Comparison of ENCODE assay signal across 24 cellular contexts in genomic region chr19:47767349-47767748, GRCh38. TPM values are rescaled to one million over a fixed set of nuclear protein-coding genes. Genes with fewer than 3 reads are reported as not detected.
A peak's percentile ranks its signal among the peaks of the same experiment; 100 is the strongest.
DNase-seq lines count a peak whose midpoint lies in the region; ATAC-seq, FAIRE-seq and TF ChIP-seq lines count a peak whose summit lies in the region.
"Had no signal": no experiment of that assay in that cellular context is flagged by ENCODE, and none has a peak within 500 bp of the region (broad histone marks: within the 10 kb centered on the region; RNA-seq: fewer than 3 reads in every experiment).

No MANE protein-coding gene starts in this region.

- CTCF ChIA-PET in K562 (lab: Yijun Ruan, JAX; ENCODE audit: low intra/inter-chr PET ratio), result interaction anchor here (0.7 kb wide), 1 partner anchor 22 kb away, joined by 3 read pairs; no protein-coding TSS in a partner anchor
- CTCF ChIA-PET in CD8-positive, alpha-beta memory T cell (lab: Charles Lee), result interaction anchor here (1.0 to 1.6 kb wide), 3 partner anchors 13 to 23 kb away, joined by 3 to 7 read pairs (median 3); no protein-coding TSS in a partner anchor

- no peak overlapping the region for H2AFZ ChIP-seq in K562 (ENCODE audit: low read depth, low read length)

- no peaks in the 10 kb centered on the region for H3K36me3 Mint-ChIP-seq in CD8-positive, alpha-beta memory T cell
- H3K36me3 Mint-ChIP-seq: CD14-positive monocyte; CD4-positive, alpha-beta memory T cell had no signal

- no TSS peak for BruUV-seq in K562 (replicated peaks; lab: Mats Ljungman, UMichigan)

- intact Hi-C loops in Right ventricle myocardium inferior (cut with DNase I) (no loop called here), heart left ventricle (cut with DNase I) (loop anchor here in 6 of 10 donors (2.0 to 10.0 kb wide), 2 partner anchors 21 to 97 kb away; no protein-coding TSS in a partner anchor), K562 (cut with micrococcal nuclease) (no loop called here)

- H3K27ac ChIP-seq in heart left ventricle (no peak overlapping the region), K562 (ENCODE audit: extremely low read depth, low read depth, low read length) (no peak overlapping the region)
- H3K27ac ChIP-seq in CD8-positive, alpha-beta memory T cell (ENCODE audit: low read depth, low read length), result no peak overlapping the region
- H3K27ac ChIP-seq: BLaER1 had no signal

- H3K27me3 Mint-ChIP-seq in CD8-positive, alpha-beta memory T cell, result peaks cover 0 to 1% of the 10 kb centered on the region in 2 donors
- H3K27me3 Mint-ChIP-seq: CD4-positive, alpha-beta memory T cell had no signal

- no peak overlapping the region for H3K4me2 ChIP-seq in K562 (ENCODE audit: insufficient read depth, low read length)
- H3K4me2 ChIP-seq: BLaER1 had no signal

- no peaks in the 10 kb centered on the region for H3K36me3 ChIP-seq in heart left ventricle
- no peaks in the 10 kb centered on the region for H3K36me3 ChIP-seq in K562 (ENCODE audit: control insufficient read depth, insufficient read depth, low read length)
- H3K36me3 ChIP-seq in CD8-positive, alpha-beta memory T cell (ENCODE audit: insufficient read depth, low read length), result no peaks in the 10 kb centered on the region
- H3K36me3 ChIP-seq: BE2C, BLaER1 had no signal

- peaks cover 0 to 18% (median 3%) of the 10 kb centered on the region in 12 donors for H3K4me1 ChIP-seq in heart left ventricle
- peaks cover 5 to 25% of the 10 kb centered on the region in 2 experiments; a peak in 3 of 5 replicates for H3K4me1 ChIP-seq in K562 (replicated peaks in 1 of 2; ENCODE audit: control insufficient read depth in 2 of 2, insufficient read depth in 2 of 2, low read length in 2 of 2)
- H3K4me1 ChIP-seq in CD8-positive, alpha-beta memory T cell (ENCODE audit: insufficient read depth, low read length), result no peaks in the 10 kb centered on the region
- H3K4me1 ChIP-seq: BE2C, Caco-2 had no signal

- H3K79me2 ChIP-seq in K562 (ENCODE audit: control insufficient read depth, insufficient read depth, low read length), result no peaks in the 10 kb centered on the region

- TF ChIP-seq POLR2A in heart left ventricle (IDR thresholded peaks at IDR 0.05) (no peak), K562 (conservative IDR thresholded peaks at IDR 0.05) (no peak)

- no peak for ATAC-seq in Right ventricle myocardium inferior
- no peak for ATAC-seq in heart left ventricle
- no peak for ATAC-seq in K562

- peaks cover 2% of the 10 kb centered on the region; the same call in 1 of the 2 replicates for H4K20me1 ChIP-seq in K562 (replicated peaks; ENCODE audit: control insufficient read depth, insufficient read depth, low read length)

- POLR2A ChIA-PET in K562 (lab: Yijun Ruan, JAX), result interaction anchor here (0.7 to 2.5 kb wide), 4 partner anchors 8 to 31 kb away, joined by 3 to 15 read pairs (median 6); no protein-coding TSS in a partner anchor
- POLR2A ChIA-PET in CD8-positive, alpha-beta memory T cell (lab: Charles Lee), result interaction anchor here (1.0 kb wide), 1 partner anchor 11 kb away, joined by 7 read pairs; the partner anchor contains the start of gene SELENOW

- DNase-seq in Right ventricle myocardium inferior (ENCODE audit: missing footprints) (peak; percentile 6), heart left ventricle (no peak), K562 (ENCODE audit: extremely low read depth in 1 of 4, low spot score in 3 of 4) (no peak), NCI-H1048 (lab: John Stamatoyannopoulos, UW) (no peak)
- no peak for DNase-seq in CD8-positive, alpha-beta memory T cell
- DNase-seq: 8988T; ACHN; BE2C; C1 segment of cervical spinal cord; Caco-2; Calu3; CD4-positive, alpha-beta memory T cell; CD4-positive, CD25-positive, alpha-beta regulatory T cell; DMS79 treated with DMSO at 0.1 percent for 48 hours; GF-D8 had no signal

- in situ Hi-C loops in K562 (cut with MboI), result no loop called here

- H3K9me3 Mint-ChIP-seq in CD8-positive, alpha-beta memory T cell, result no peaks in the 10 kb centered on the region
- H3K9me3 Mint-ChIP-seq: CD14-positive monocyte; CD4-positive, CD25-positive, alpha-beta regulatory T cell had no signal

- TF ChIP-seq EP300 in K562 (IDR thresholded peaks at IDR 0.05; ENCODE audit: low read length), result no peak

- H3K4me3 ChIP-seq in heart left ventricle (no peak overlapping the region), K562 (no peak overlapping the region)
- H3K4me3 ChIP-seq in CD8-positive, alpha-beta memory T cell (ENCODE audit: low read length), result no peak overlapping the region
- H3K4me3 ChIP-seq: BLaER1 had no signal

- WGBS in heart left ventricle, 4 donors, result 44 to 90% (median 84%) methylated on average over 2 of the region's 2 CpGs
- WGBS in K562 (ENCODE audit: insufficient coverage, low coverage, missing lambda C conversion rate), result 14% methylated on average over 2 of the region's 2 CpGs

- no peak overlapping the region for H3K9ac ChIP-seq in K562 (ENCODE audit: insufficient read depth in 1 of 2, low read depth in 2 of 2, low read length in 2 of 2)
- H3K9ac ChIP-seq: BLaER1 had no signal

- H3K9me1 ChIP-seq in K562 (ENCODE audit: control insufficient read depth, insufficient read depth, low read length), result no peaks in the 10 kb centered on the region

- no peak for FAIRE-seq in K562 (lab: Jason Lieb, UNC)
- FAIRE-seq: A204.1, D721Med, G401.6, GM12891, GM19239 had no signal

- no peak overlapping the region for H3K4me3 Mint-ChIP-seq in CD8-positive, alpha-beta memory T cell
- H3K4me3 Mint-ChIP-seq: CD14-positive monocyte; CD4-positive, alpha-beta memory T cell; CD4-positive, CD25-positive, alpha-beta regulatory T cell had no signal

- no peak for TF ChIP-seq CTCF in heart left ventricle (IDR thresholded peaks at IDR 0.05)
- TF ChIP-seq CTCF in K562 (IDR thresholded peaks at IDR 0.05 in 2 of 3, conservative IDR thresholded peaks at IDR 0.05 in 1 of 3; ENCODE audit: insufficient read depth in 2 of 3, low read depth in 1 of 3, low read length in 3 of 3), result no peak

- H3K27me3 ChIP-seq in heart left ventricle (no peaks in the 10 kb centered on the region), K562 (ENCODE audit: control insufficient read depth in 2 of 2, insufficient read depth in 2 of 2, low read length in 2 of 2) (no peaks in the 10 kb centered on the region)
- no peaks in the 10 kb centered on the region for H3K27me3 ChIP-seq in CD8-positive, alpha-beta memory T cell (ENCODE audit: insufficient read depth, low read length, poor library complexity, severe bottlenecking)
- H3K27me3 ChIP-seq: BE2C, BLaER1 had no signal

- H3K9me3 ChIP-seq in heart left ventricle (no peaks in the 10 kb centered on the region), K562 (replicated peaks; ENCODE audit: control insufficient read depth, insufficient read depth, low read depth, low read length) (no peaks in the 10 kb centered on the region)
- H3K9me3 ChIP-seq in CD8-positive, alpha-beta memory T cell (ENCODE audit: low read length), result no peaks in the 10 kb centered on the region
- H3K9me3 ChIP-seq: BE2C, BLaER1, Caco-2 had no signal

- H3K27ac Mint-ChIP-seq in CD8-positive, alpha-beta memory T cell, result no peak overlapping the region

- TF ChIP-seq RAD21 in K562 (CRISPR knock-in tag; conservative IDR thresholded peaks at IDR 0.05 in 1 of 2, IDR thresholded peaks at IDR 0.05 in 1 of 2), result no peak

- peaks cover 3 to 6% (median 4%) of the 10 kb centered on the region in 3 donors for H3K4me1 Mint-ChIP-seq in CD8-positive, alpha-beta memory T cell
- H3K4me1 Mint-ChIP-seq: CD14-positive monocyte had no signal

RNA-seq across cellular contexts. Expression of gene SELENOW, which starts 11.2 kb away (rescaled TPM):
- total RNA-seq in Right ventricle myocardium inferior, result 1,425 TPM
- 1,000 to 10,000 TPM in 5 of 9 donors, 100 to 1,000 TPM in 4; 790 to 2,748 (median 1,081) TPM for total RNA-seq in heart left ventricle
- polyA plus RNA-seq in heart left ventricle, result 1,000 to 10,000 TPM in 1 of 2 donors, 100 to 1,000 TPM in 1; 647 to 2,041 TPM
- 41.1 and 91.2 TPM in 2 replicates for total RNA-seq in K562 (2011; cell fraction: chromatin; rRNA removed; ENCODE audit: low replicate concordance)
- total RNA-seq in K562 (2011; cell fraction: nucleolus; rRNA removed), result 75.2 and 79.4 TPM in 2 replicates
- 97.1 and 146 TPM in 2 replicates for total RNA-seq in K562 (2011; cell fraction: nucleoplasm; rRNA removed)
- total RNA-seq in K562 (2014; rRNA removed), result 191 and 212 TPM in 2 replicates
- 78.3 and 95.2 TPM in 2 replicates for total RNA-seq in K562 (2014; rRNA removed; fragmentation: Illumina TruSeq; extraction: Trizol)
- 168 and 181 TPM in 2 replicates for total RNA-seq in K562 (2015; rRNA removed; fragmentation: Illumina TruSeq; extraction: Trizol)
- total RNA-seq in K562 (2021), result 91.9 and 103 TPM in 2 replicates
- polyA plus RNA-seq in K562 (2011; rRNA removed), result 118 and 125 TPM in 2 replicates
- polyA plus RNA-seq in K562 (2011; cell fraction: cytosol; rRNA removed), result 146 and 188 TPM in 2 replicates
- 94.7 and 118 TPM in 2 replicates for polyA plus RNA-seq in K562 (2011; cell fraction: nucleus; rRNA removed)
- 63.8 and 102 TPM in 2 replicates for polyA plus RNA-seq in K562 (2012)
- 117 and 153 TPM in 2 replicates for polyA plus RNA-seq in K562 (2014; fragmentation: Illumina TruSeq; extraction: Trizol)
- 100 to 1,000 TPM; 268 to 279 TPM for polyA plus RNA-seq in K562 (2014; fragmentation: Nextera tagmentation; extraction: Ambion mirVana)
- 156 and 183 TPM in 2 replicates for polyA plus RNA-seq in K562 (2014; rRNA removed)
- polyA minus RNA-seq in K562 (2011; rRNA and poly(A)+ RNA removed), result 20.4 and 23.9 TPM in 2 replicates
- 24.2 and 24.3 TPM in 2 replicates for polyA minus RNA-seq in K562 (2011; cell fraction: cytosol; rRNA and poly(A)+ RNA removed)
- polyA minus RNA-seq in K562 (2011; cell fraction: nucleus; rRNA and poly(A)+ RNA removed), result 17.6 and 19.3 TPM in 2 replicates
- total RNA-seq in CD8-positive, alpha-beta memory T cell, result 100 to 1,000 TPM; 116 to 122 TPM
- polyA plus RNA-seq in CD8-positive, alpha-beta memory T cell, result 334 TPM

RNA-seq across cellular contexts. Expression of gene NOP53, which starts 22.0 kb away (rescaled TPM):
- total RNA-seq in Right ventricle myocardium inferior (172 TPM), heart left ventricle (100 to 1,000 TPM; 132 to 206 (median 171) TPM), K562 (2014; rRNA removed) (254 and 304 TPM in 2 replicates), K562 (2014; rRNA removed; fragmentation: Illumina TruSeq; extraction: Trizol) (97.1 and 111 TPM in 2 replicates), K562 (2015; rRNA removed; fragmentation: Illumina TruSeq; extraction: Trizol) (139 and 145 TPM in 2 replicates), K562 (2021) (207 and 231 TPM in 2 replicates)
- polyA plus RNA-seq in heart left ventricle (100 to 1,000 TPM; 242 to 259 TPM), K562 (2011; rRNA removed) (146 and 189 TPM in 2 replicates), K562 (2014; fragmentation: Illumina TruSeq; extraction: Trizol) (113 and 268 TPM in 2 replicates), K562 (2014; fragmentation: Nextera tagmentation; extraction: Ambion mirVana) (1 to 10 TPM; 6.5 to 7.0 TPM), K562 (2014; rRNA removed) (257 and 274 TPM in 2 replicates)
- 71.9 and 141 TPM in 2 replicates for total RNA-seq in K562 (2011; cell fraction: chromatin; rRNA removed; ENCODE audit: low replicate concordance)
- total RNA-seq in K562 (2011; cell fraction: nucleolus; rRNA removed), result 125 and 129 TPM in 2 replicates
- 105 and 135 TPM in 2 replicates for total RNA-seq in K562 (2011; cell fraction: nucleoplasm; rRNA removed)
- polyA plus RNA-seq in K562 (2011; cell fraction: cytosol; rRNA removed), result 121 and 183 TPM in 2 replicates
- 86.3 and 109 TPM in 2 replicates for polyA plus RNA-seq in K562 (2011; cell fraction: nucleus; rRNA removed)
- 423 and 620 TPM in 2 replicates for polyA plus RNA-seq in K562 (2012)
- polyA minus RNA-seq in K562 (2011; rRNA and poly(A)+ RNA removed), result 48.0 and 49.6 TPM in 2 replicates
- 107 and 130 TPM in 2 replicates for polyA minus RNA-seq in K562 (2011; cell fraction: cytosol; rRNA and poly(A)+ RNA removed)
- 35.7 and 49.4 TPM in 2 replicates for polyA minus RNA-seq in K562 (2011; cell fraction: nucleus; rRNA and poly(A)+ RNA removed)
- 100 to 1,000 TPM; 236 to 243 TPM for total RNA-seq in CD8-positive, alpha-beta memory T cell
- polyA plus RNA-seq in CD8-positive, alpha-beta memory T cell, result 196 TPM

RNA-seq across cellular contexts. Expression of gene TPRX1, which starts 37.0 kb away (rescaled TPM):
- total RNA-seq in Right ventricle myocardium inferior (not detected), heart left ventricle (not detected), K562 (2014; rRNA removed) (not detected in 2 replicates), K562 (2014; rRNA removed; fragmentation: Illumina TruSeq; extraction: Trizol) (not detected in 2 replicates), K562 (2015; rRNA removed; fragmentation: Illumina TruSeq; extraction: Trizol) (not detected in 2 replicates), K562 (2021) (not detected in 2 replicates)
- polyA plus RNA-seq in heart left ventricle (not detected), K562 (2011; rRNA removed) (not detected in 2 replicates), K562 (2014; fragmentation: Illumina TruSeq; extraction: Trizol) (not detected in 2 replicates), K562 (2014; fragmentation: Nextera tagmentation; extraction: Ambion mirVana) (not detected), K562 (2014; rRNA removed) (not detected in 2 replicates)
- not detected in 2 replicates for total RNA-seq in K562 (2011; cell fraction: chromatin; rRNA removed; ENCODE audit: low replicate concordance)
- total RNA-seq in K562 (2011; cell fraction: nucleolus; rRNA removed), result not detected in 2 replicates
- not detected in 2 replicates for total RNA-seq in K562 (2011; cell fraction: nucleoplasm; rRNA removed)
- polyA plus RNA-seq in K562 (2011; cell fraction: cytosol; rRNA removed), result not detected in 2 replicates
- not detected in 2 replicates for polyA plus RNA-seq in K562 (2011; cell fraction: nucleus; rRNA removed)
- polyA plus RNA-seq in K562 (2012), result not detected in 2 replicates
- not detected in 2 replicates for polyA minus RNA-seq in K562 (2011; rRNA and poly(A)+ RNA removed)
- not detected in 2 replicates for polyA minus RNA-seq in K562 (2011; cell fraction: cytosol; rRNA and poly(A)+ RNA removed)
- not detected in 2 replicates for polyA minus RNA-seq in K562 (2011; cell fraction: nucleus; rRNA and poly(A)+ RNA removed)
- not detected for total RNA-seq in CD8-positive, alpha-beta memory T cell
- polyA plus RNA-seq in CD8-positive, alpha-beta memory T cell, result not detected
- total RNA-seq: A673; Caco-2; Calu3; CD4-positive, alpha-beta memory T cell; CD4-positive, CD25-positive, alpha-beta regulatory T cell had no signal
- polyA plus RNA-seq: AG04450; CD14-positive monocyte; CD4-positive, alpha-beta memory T cell; CD4-positive, CD25-positive, alpha-beta regulatory T cell had no signal

RNA-seq across cellular contexts. Expression of gene EHD2, which starts 54.1 kb away (rescaled TPM):
- total RNA-seq in Right ventricle myocardium inferior (60.5 TPM), heart left ventricle (100 to 1,000 TPM in 1 of 9 donors, 10 to 100 TPM in 8; 39.9 to 133 (median 45.1) TPM), K562 (2014; rRNA removed) (4.3 and 5.9 TPM in 2 replicates), K562 (2014; rRNA removed; fragmentation: Illumina TruSeq; extraction: Trizol) (1.6 and 1.8 TPM in 2 replicates), K562 (2015; rRNA removed; fragmentation: Illumina TruSeq; extraction: Trizol) (1.8 and 2.3 TPM in 2 replicates), K562 (2021) (26.3 and 32.2 TPM in 2 replicates)
- polyA plus RNA-seq in heart left ventricle (10 to 100 TPM; 30.6 to 52.7 TPM), K562 (2011; rRNA removed) (3.0 and 9.6 TPM in 2 replicates), K562 (2014; fragmentation: Illumina TruSeq; extraction: Trizol) (14.7 and 15.3 TPM in 2 replicates), K562 (2014; fragmentation: Nextera tagmentation; extraction: Ambion mirVana) (1 to 10 TPM; 1.7 to 2.1 TPM), K562 (2014; rRNA removed) (7.5 and 9.0 TPM in 2 replicates)
- 11.5 and 24.1 TPM in 2 replicates for total RNA-seq in K562 (2011; cell fraction: chromatin; rRNA removed; ENCODE audit: low replicate concordance)
- 15.1 and 17.2 TPM in 2 replicates for total RNA-seq in K562 (2011; cell fraction: nucleolus; rRNA removed)
- 13.1 and 17.8 TPM in 2 replicates for total RNA-seq in K562 (2011; cell fraction: nucleoplasm; rRNA removed)
- polyA plus RNA-seq in K562 (2011; cell fraction: cytosol; rRNA removed), result 6.5 and 11.7 TPM in 2 replicates
- polyA plus RNA-seq in K562 (2011; cell fraction: nucleus; rRNA removed), result 5.3 and 11.9 TPM in 2 replicates
- 20.4 and 23.6 TPM in 2 replicates for polyA plus RNA-seq in K562 (2012)
- polyA minus RNA-seq in K562 (2011; rRNA and poly(A)+ RNA removed), result 4.3 and 4.9 TPM in 2 replicates
- 31.8 and 37.0 TPM in 2 replicates for polyA minus RNA-seq in K562 (2011; cell fraction: cytosol; rRNA and poly(A)+ RNA removed)
- polyA minus RNA-seq in K562 (2011; cell fraction: nucleus; rRNA and poly(A)+ RNA removed), result 7.6 and 8.9 TPM in 2 replicates
- under 1 TPM in 1 of 2 experiments, not detected in 1; 0.07 TPM for total RNA-seq in CD8-positive, alpha-beta memory T cell
- not detected for polyA plus RNA-seq in CD8-positive, alpha-beta memory T cell
- total RNA-seq: CD4-positive, alpha-beta memory T cell had no signal
- polyA plus RNA-seq: CD14-positive monocyte; CD4-positive, alpha-beta memory T cell had no signal

RNA-seq across cellular contexts. Expression of gene CRX, which starts 54.4 kb away (rescaled TPM):
- total RNA-seq in Right ventricle myocardium inferior (not detected), heart left ventricle (not detected), K562 (2014; rRNA removed) (not detected in 2 replicates), K562 (2014; rRNA removed; fragmentation: Illumina TruSeq; extraction: Trizol) (not detected in 2 replicates), K562 (2015; rRNA removed; fragmentation: Illumina TruSeq; extraction: Trizol) (not detected in 2 replicates), K562 (2021) (not detected in 2 replicates)
- polyA plus RNA-seq in heart left ventricle (not detected), K562 (2011; rRNA removed) (not detected in 2 replicates), K562 (2014; fragmentation: Illumina TruSeq; extraction: Trizol) (not detected in 2 replicates), K562 (2014; fragmentation: Nextera tagmentation; extraction: Ambion mirVana) (under 1 TPM in 1 of 2 experiments, not detected in 1; 0.01 TPM), K562 (2014; rRNA removed) (not detected in 2 replicates)
- not detected in 2 replicates for total RNA-seq in K562 (2011; cell fraction: chromatin; rRNA removed; ENCODE audit: low replicate concordance)
- not detected in 2 replicates for total RNA-seq in K562 (2011; cell fraction: nucleolus; rRNA removed)
- total RNA-seq in K562 (2011; cell fraction: nucleoplasm; rRNA removed), result not detected in 2 replicates
- polyA plus RNA-seq in K562 (2011; cell fraction: cytosol; rRNA removed), result not detected in 2 replicates
- not detected in 2 replicates for polyA plus RNA-seq in K562 (2011; cell fraction: nucleus; rRNA removed)
- 0.01 and 0.04 TPM in 2 replicates for polyA plus RNA-seq in K562 (2012)
- polyA minus RNA-seq in K562 (2011; rRNA and poly(A)+ RNA removed), result not detected in 2 replicates
- polyA minus RNA-seq in K562 (2011; cell fraction: cytosol; rRNA and poly(A)+ RNA removed), result not detected in 2 replicates
- not detected in 2 replicates for polyA minus RNA-seq in K562 (2011; cell fraction: nucleus; rRNA and poly(A)+ RNA removed)
- not detected for total RNA-seq in CD8-positive, alpha-beta memory T cell
- not detected for polyA plus RNA-seq in CD8-positive, alpha-beta memory T cell
- total RNA-seq: A673; Caco-2; Calu3; CD4-positive, alpha-beta memory T cell; CD4-positive, CD25-positive, alpha-beta regulatory T cell had no signal
- polyA plus RNA-seq: AG04450; CD14-positive monocyte; CD4-positive, alpha-beta memory T cell; CD4-positive, CD25-positive, alpha-beta regulatory T cell had no signal

Comparison
In these comparisons a context has a peak if more than half of its experiments do, and no peak if none do; other contexts are left out.
1. intact Hi-C loops: an anchor here in heart left ventricle (2.0 to 10.0 kb wide); none called in Right ventricle myocardium inferior and K562.